Comparison of ENCODE assay signal across 23 cellular contexts in the genomic region with DNA sequence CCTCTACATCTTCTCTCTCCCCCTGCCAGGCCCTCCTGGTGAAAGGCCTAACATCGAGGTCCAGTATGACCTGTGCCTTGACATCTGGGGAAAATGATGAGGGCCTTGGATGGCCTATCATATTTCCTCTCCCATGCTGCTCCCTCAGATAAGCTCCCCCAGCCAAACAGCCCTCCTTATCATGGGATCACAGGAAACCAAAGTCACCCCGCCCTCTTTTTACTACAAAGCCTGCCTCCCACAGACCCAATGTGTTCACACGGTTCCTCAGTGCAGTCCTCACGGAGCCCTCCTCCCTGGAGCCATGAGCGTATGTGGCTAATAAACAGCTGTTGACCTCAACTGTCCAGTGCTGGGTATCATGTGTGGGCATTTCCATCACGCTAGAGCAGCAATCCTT. TPM values are rescaled to one million over a fixed set of nuclear protein-coding genes. Genes with fewer than 3 reads are reported as not detected.
"Had no signal": no experiment of that assay in that cellular context is flagged by ENCODE, and none has a peak within 500 bp of the region (broad histone marks: within the 10 kb centered on the region; RNA-seq: fewer than 3 reads in every experiment).

No MANE protein-coding gene starts in this region.

- H3K36me3 ChIP-seq: esophagus muscularis mucosa had no signal

- H3K27ac ChIP-seq: esophagus muscularis mucosa had no signal

- H3K9me3 ChIP-seq: esophagus muscularis mucosa, mucosa of descending colon had no signal

- DNase-seq: activated CD4-positive, alpha-beta T cell treated with anti-CD3 and anti-CD28 coated beads for 4 hours; activated CD4-positive, alpha-beta T cell treated with anti-CD3 and anti-CD28 coated beads, Interleukin-2, amount 50 U/mL, for 48 hours; activated CD4-positive, CD25-positive, alpha-beta regulatory T cell; activated CD8-positive, alpha-beta memory T cell treated with anti-CD3 and anti-CD28 coated beads, Interleukin-2, amount 50 U/mL, for 48 hours; activated naive CD4-positive, alpha-beta T cell treated with Interleukin-2 at 50 U/mL for 16 hours; activated naive CD8-positive, alpha-beta T cell treated with anti-CD3 and anti-CD28 coated beads for 36 hours; activated T-cell treated with anti-CD3 and anti-CD28 coated beads, Interleukin-2, amount 50 U/mL, for 4 hours; effector memory CD4-positive, alpha-beta T cell; glutamatergic neuron; hypothalamus; mucosa of descending colon; stimulated activated CD4-positive, alpha-beta T cell treated with anti-CD3 and anti-CD28 coated beads, Interleukin-4, amount 100 ng/mL, for 24 hours; stimulated activated naive CD4-positive, alpha-beta T cell treated with Interleukin-2 at 50 U/mL for 16 hours had no signal

- H3K4me3 ChIP-seq: esophagus muscularis mucosa, mucosa of descending colon had no signal

- H3K4me1 ChIP-seq: esophagus muscularis mucosa had no signal

RNA-seq across cellular contexts. Expression of a gene that starts 32.0 kb away (rescaled TPM):
- total RNA-seq: activated CD8-positive, alpha-beta memory T cell treated with anti-CD3 and anti-CD28 coated beads for 36 hours; activated naive CD8-positive, alpha-beta T cell treated with anti-CD3 and anti-CD28 coated beads for 36 hours; activated T-cell treated with anti-CD3 and anti-CD28 coated beads, Interleukin-2, amount 50 U/mL, for 4 hours; activated T-helper 2 cell treated with anti-CD3 and anti-CD28 coated beads, Interferon-gamma antibody, Interleukin-2, Interleukin-4, amounts not matched to agents 10 μg/mL and 5 μg/mL and 100 μg/mL, durations not matched to agents 14 hours and 24 hours and 36 hours; astrocyte; dermis microvascular lymphatic vessel endothelial cell; endothelial cell of umbilical vein; renal cortical epithelial cell had no signal
- polyA plus RNA-seq: endothelial cell of umbilical vein, liver, neural cell, urinary bladder had no signal
